11 cellular contexts compared by ENCODE assay signal in genomic region chr2:36438454-36438977, GRCh38.
DNase-seq lines count a peak whose midpoint lies in the region; TF ChIP-seq lines count a peak whose summit lies in the region.
"Had no signal": no experiment of that assay in that cellular context is flagged by ENCODE, and none has a peak within 500 bp of the region (broad histone marks: within the 10 kb centered on the region; RNA-seq: fewer than 3 reads in every experiment).

No MANE protein-coding gene starts in this region.

- peak; percentile 10 for DNase-seq in H7
- peak; percentile 86 for DNase-seq in astrocyte of the cerebellum (ENCODE audit: low read depth)
- DNase-seq in hepatic stellate cell (ENCODE audit: low spot score) = peak; percentile 88
- DNase-seq in tibial artery = peak in 1 of 2 donors; percentile 43
- DNase-seq in GM19238 (ENCODE audit: insufficient read length, low spot score) = no peak
- no peak for DNase-seq in activated CD4-positive, CD25-positive, alpha-beta regulatory T cell (lab: John Stamatoyannopoulos, UW)
- DNase-seq in NCI-H2029 treated with DMSO at 0.1 percent for 48 hours (lab: John Stamatoyannopoulos, UW) = no peak
- DNase-seq in NOMO-1 treated with DMSO at 0.1 percent for 48 hours (lab: John Stamatoyannopoulos, UW; ENCODE audit: unreplicated experiment) = no peak
- DNase-seq: activated naive CD4-positive, alpha-beta T cell treated with anti-CD3 and anti-CD28 coated beads, Interleukin-2, amount 50 U/mL, for 16 hours; NCI-H524 treated with DMSO at 0.1 percent for 48 hours had no signal

- H3K4me3 ChIP-seq in H7 (ENCODE audit: insufficient read depth, low read depth, low read length) (no peak overlapping the region), astrocyte of the cerebellum (ENCODE audit: low read depth, low read length) (no peak overlapping the region), tibial artery (no peak overlapping the region)
- H3K4me3 ChIP-seq: prostate gland had no signal

- no peaks in the 10 kb centered on the region for H3K9me3 ChIP-seq in tibial artery
- H3K9me3 ChIP-seq: prostate gland had no signal

- peaks cover 2% of the 10 kb centered on the region; the same call in 1 of the 2 replicates for H3K36me3 ChIP-seq in H7 (replicated peaks; ENCODE audit: control insufficient read depth, insufficient read depth, low read length)
- H3K36me3 ChIP-seq in tibial artery = peaks cover 12 to 14% (median 14%) of the 10 kb centered on the region in 3 donors
- H3K36me3 ChIP-seq: prostate gland had no signal

- in situ Hi-C loops in astrocyte of the cerebellum (cut with HindIII; ENCODE audit: low sequenced_read_pairs) = no loop called here

- intact Hi-C loops in tibial artery (cut with DNase I; ENCODE audit: low total_unique reads) = loop anchor here (10.0 kb wide), 1 partner anchor 64 kb away; no protein-coding TSS in a partner anchor

- TF ChIP-seq CTCF in astrocyte of the cerebellum (IDR thresholded peaks at IDR 0.05; ENCODE audit: low read depth, low read length, missing control alignments) (no peak), tibial artery (IDR thresholded peaks at IDR 0.05) (no peak)

- peak overlapping the region; percentile 79 to 83 for H3K27ac ChIP-seq in tibial artery
- H3K27ac ChIP-seq: prostate gland had no signal

- H3K4me1 ChIP-seq in tibial artery = peaks cover 0 to 98% (median 71%) of the 10 kb centered on the region in 4 donors

- H3K27me3 ChIP-seq in H7 (ENCODE audit: control insufficient read depth, insufficient read depth, low read length) (no peaks in the 10 kb centered on the region), tibial artery (no peaks in the 10 kb centered on the region)

Comparison
In these comparisons a context has a peak if more than half of its experiments do, and no peak if none do; other contexts are left out.
1. DNase-seq: peak in H7 (single experiment), astrocyte of the cerebellum (single experiment) and hepatic stellate cell (single experiment); none in GM19238 (single experiment), activated CD4-positive, CD25-positive, alpha-beta regulatory T cell (0 of 4), NCI-H2029 treated with DMSO at 0.1 percent for 48 hours (single experiment) and NOMO-1 treated with DMSO at 0.1 percent for 48 hours (single experiment).